Comparison of ENCODE assay signal across 9 cellular contexts in the genomic region with DNA sequence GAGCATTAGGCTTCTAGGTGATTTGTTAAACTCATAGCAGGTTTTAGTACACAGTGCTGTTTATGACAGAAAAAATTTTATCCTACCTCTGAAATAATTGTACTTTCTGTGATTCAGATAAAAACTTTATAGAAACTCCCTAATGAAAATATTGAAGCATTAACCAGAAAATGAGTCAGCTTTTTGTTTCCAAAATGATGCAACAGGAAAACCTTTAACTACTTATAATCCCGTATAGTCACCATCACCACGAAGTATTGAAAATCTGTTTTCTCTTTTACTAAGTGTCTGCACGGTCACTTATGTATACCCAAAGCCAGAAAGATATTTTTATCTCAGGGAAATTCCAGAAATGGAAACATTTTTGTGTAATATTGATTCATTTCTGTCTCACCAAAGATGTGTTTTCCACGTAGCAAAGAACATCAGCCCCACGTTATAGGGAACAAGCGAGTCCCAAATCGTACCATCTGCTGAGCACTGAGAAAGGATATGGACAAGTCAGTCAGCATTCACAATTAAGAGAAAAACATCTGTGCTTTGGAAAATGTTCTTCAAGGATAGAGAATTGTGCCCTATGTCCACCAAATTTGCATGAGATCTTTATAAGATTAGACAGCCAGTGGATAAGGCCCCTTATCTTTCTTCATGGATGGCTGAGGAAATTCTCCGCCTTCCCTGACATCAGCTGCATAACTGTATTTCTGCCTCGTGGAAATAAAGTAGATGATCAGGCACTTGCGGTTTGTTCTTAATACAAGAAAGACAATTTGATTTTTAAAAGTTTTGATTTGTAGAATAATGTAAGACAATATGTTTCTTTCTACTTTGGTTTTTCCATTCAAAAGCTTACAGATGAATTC. TPM values are rescaled to one million over a fixed set of nuclear protein-coding genes. Genes with fewer than 3 reads are reported as not detected.
DNase-seq lines count a peak whose midpoint lies in the region; ATAC-seq and TF ChIP-seq lines count a peak whose summit lies in the region.
"Had no signal": no experiment of that assay in that cellular context is flagged by ENCODE, and none has a peak within 500 bp of the region (broad histone marks: within the 10 kb centered on the region; RNA-seq: fewer than 3 reads in every experiment).

No MANE protein-coding gene starts in this region.

- DNase-seq in activated T-cell treated with anti-CD3 and anti-CD28 coated beads, Interleukin-2, amount 50 U/mL, for 4 hours: peak; percentile 20
- no peak for DNase-seq in activated T-cell treated with anti-CD3 and anti-CD28 coated beads, Interleukin-2, amount 50 U/mL, for 48 hours
- peak; percentile 70 for DNase-seq in PC-3
- peak; percentile 83 for DNase-seq in fibroblast of mammary gland (ENCODE audit: low read depth)
- no peak for DNase-seq in DMS79 treated with DMSO at 0.1 percent for 48 hours (lab: John Stamatoyannopoulos, UW)
- no peak for DNase-seq in SKM-1 (lab: John Stamatoyannopoulos, UW; ENCODE audit: unreplicated experiment)
- DNase-seq in left lobe of liver (ENCODE audit: low spot score): no peak
- DNase-seq: DND-41 had no signal

- peaks cover 37% of the 10 kb centered on the region for H3K36me3 Mint-ChIP-seq in activated T-cell treated with anti-CD3 and anti-CD28 coated beads, Interleukin-2, amount 50 U/mL, for 4 hours (ENCODE audit: insufficient read depth)

- H3K27me3 Mint-ChIP-seq in activated T-cell treated with anti-CD3 and anti-CD28 coated beads, Interleukin-2, amount 50 U/mL, for 4 hours (ENCODE audit: low read depth): no peaks in the 10 kb centered on the region

- H3F3A ChIP-seq in PC-3 (ENCODE audit: low read length, unreplicated experiment): no peaks in the 10 kb centered on the region

- no peak for TF ChIP-seq CTCF in PC-3 (conservative IDR thresholded peaks at IDR 0.05; ENCODE audit: low read depth, low read length)
- TF ChIP-seq CTCF in fibroblast of mammary gland (conservative IDR thresholded peaks at IDR 0.05; ENCODE audit: control insufficient read depth, insufficient read depth, low read depth, low read length): no peak

- no peaks in the 10 kb centered on the region for H3K36me3 ChIP-seq in PC-3 (ENCODE audit: low read depth, low read length)

- H3K79me2 ChIP-seq in PC-3 (ENCODE audit: low read length): no peaks in the 10 kb centered on the region

- H4K20me1 ChIP-seq in PC-3 (ENCODE audit: low read length): no peaks in the 10 kb centered on the region

- peaks cover 82% of the 10 kb centered on the region for H3K4me1 Mint-ChIP-seq in activated T-cell treated with anti-CD3 and anti-CD28 coated beads, Interleukin-2, amount 50 U/mL, for 4 hours (ENCODE audit: low read depth)

- POLR2A ChIA-PET in PC-3 (lab: Charles Lee; ENCODE audit: unreplicated experiment): no interaction called here

- intact Hi-C loops in PC-3 (cut with micrococcal nuclease): loop anchor here (5.0 kb wide), 1 partner anchor 40 kb away; a partner anchor contains a TSS

- peak overlapping the region; percentile 76 for H2AFZ ChIP-seq in PC-3 (ENCODE audit: low read length)

- H3K9me2 ChIP-seq in PC-3 (replicated peaks; ENCODE audit: low read length): no peaks in the 10 kb centered on the region

- H3K9me3 ChIP-seq in PC-3 (ENCODE audit: low read length): no peaks in the 10 kb centered on the region

- H3K4me1 ChIP-seq in PC-3 (ENCODE audit: insufficient read depth, low read length): peaks cover 35% of the 10 kb centered on the region

- H3K4me3 Mint-ChIP-seq in activated T-cell treated with anti-CD3 and anti-CD28 coated beads, Interleukin-2, amount 50 U/mL, for 4 hours: no peak overlapping the region

- H3K27me3 ChIP-seq in PC-3 (ENCODE audit: low read length): no peaks in the 10 kb centered on the region

- peak; percentile 77 to 78 for ATAC-seq in activated T-cell treated with anti-CD3 and anti-CD28 coated beads, Interleukin-2, amount 50 U/mL, for 4 hours
- ATAC-seq in HG02642 (IDR thresholded peaks at IDR 0.05; ENCODE audit: poor library complexity, unreplicated experiment) (peak; percentile 70), PC-3 (peak; percentile 58), left lobe of liver (no peak)

- CTCF ChIA-PET in PC-3 (lab: Charles Lee): no interaction called here

- peak overlapping the region; percentile 80 for H3K4me2 ChIP-seq in PC-3 (ENCODE audit: low read length)

- peak overlapping the region; percentile 84 for H3K27ac ChIP-seq in PC-3 (ENCODE audit: low read length)

- no TSS peak for BruUV-seq in PC-3 (replicated peaks; lab: Mats Ljungman, UMichigan)

- H3K4me3 ChIP-seq in PC-3 (ENCODE audit: low read length) (peak overlapping the region; percentile 53), fibroblast of mammary gland (ENCODE audit: control insufficient read depth, low read depth, low read length) (peak overlapping the region; percentile 8)

- peak overlapping the region; percentile 54 for H3K9ac ChIP-seq in PC-3 (ENCODE audit: low read length)

- no peaks in the 10 kb centered on the region for H3K9me3 Mint-ChIP-seq in activated T-cell treated with anti-CD3 and anti-CD28 coated beads, Interleukin-2, amount 50 U/mL, for 4 hours

RNA-seq across cellular contexts. Expression of a gene that starts 41.9 kb away (rescaled TPM):
- total RNA-seq in activated T-cell treated with anti-CD3 and anti-CD28 coated beads, Interleukin-2, amount 50 U/mL, for 4 hours: 100 to 1,000 TPM; 275 to 314 (median 282) TPM
- total RNA-seq in PC-3 (2014; rRNA removed) (11.8 and 20.0 TPM in 2 replicates), left lobe of liver (2.4 TPM)

RNA-seq across cellular contexts. Expression of a gene that starts 54.5 kb away (rescaled TPM):
- total RNA-seq in activated T-cell treated with anti-CD3 and anti-CD28 coated beads, Interleukin-2, amount 50 U/mL, for 4 hours: 10 to 100 TPM; 59.7 to 74.4 (median 69.7) TPM
- 101 and 165 TPM in 2 replicates for total RNA-seq in PC-3 (2014; rRNA removed)
- total RNA-seq in left lobe of liver: 664 TPM

Comparison
In these comparisons a context has a peak if more than half of its experiments do, and no peak if none do; other contexts are left out.
1. DNase-seq: peak in activated T-cell treated with anti-CD3 and anti-CD28 coated beads, Interleukin-2, amount 50 U/mL, for 4 hours (single experiment), PC-3 (single experiment) and fibroblast of mammary gland (single experiment); none in activated T-cell treated with anti-CD3 and anti-CD28 coated beads, Interleukin-2, amount 50 U/mL, for 48 hours (0 of 2), DMS79 treated with DMSO at 0.1 percent for 48 hours (single experiment), SKM-1 (single experiment) and left lobe of liver (single experiment).
2. RNA of a gene that starts 41.9 kb away (total RNA-seq): 275 to 314 TPM in activated T-cell treated with anti-CD3 and anti-CD28 coated beads, Interleukin-2, amount 50 U/mL, for 4 hours; 11.8 to 20.0 TPM in PC-3 and 2.4 TPM in left lobe of liver (single experiment); every median in the first group is over 10 times any median in the second.